ENCODE assay signal across 2 cellular contexts in genomic region chr10:103192451-103193106, GRCh38.
A peak's percentile ranks its signal among the peaks of the same experiment; 100 is the strongest.
TF ChIP-seq lines count a peak whose summit lies in the region.

No MANE protein-coding gene starts in this region.

TF ChIP-seq in A549, 52 proteins besides CTCF, POLR2A, EP300 and RAD21 (continued from another document):
- TF ChIP-seq, protein P1, sequence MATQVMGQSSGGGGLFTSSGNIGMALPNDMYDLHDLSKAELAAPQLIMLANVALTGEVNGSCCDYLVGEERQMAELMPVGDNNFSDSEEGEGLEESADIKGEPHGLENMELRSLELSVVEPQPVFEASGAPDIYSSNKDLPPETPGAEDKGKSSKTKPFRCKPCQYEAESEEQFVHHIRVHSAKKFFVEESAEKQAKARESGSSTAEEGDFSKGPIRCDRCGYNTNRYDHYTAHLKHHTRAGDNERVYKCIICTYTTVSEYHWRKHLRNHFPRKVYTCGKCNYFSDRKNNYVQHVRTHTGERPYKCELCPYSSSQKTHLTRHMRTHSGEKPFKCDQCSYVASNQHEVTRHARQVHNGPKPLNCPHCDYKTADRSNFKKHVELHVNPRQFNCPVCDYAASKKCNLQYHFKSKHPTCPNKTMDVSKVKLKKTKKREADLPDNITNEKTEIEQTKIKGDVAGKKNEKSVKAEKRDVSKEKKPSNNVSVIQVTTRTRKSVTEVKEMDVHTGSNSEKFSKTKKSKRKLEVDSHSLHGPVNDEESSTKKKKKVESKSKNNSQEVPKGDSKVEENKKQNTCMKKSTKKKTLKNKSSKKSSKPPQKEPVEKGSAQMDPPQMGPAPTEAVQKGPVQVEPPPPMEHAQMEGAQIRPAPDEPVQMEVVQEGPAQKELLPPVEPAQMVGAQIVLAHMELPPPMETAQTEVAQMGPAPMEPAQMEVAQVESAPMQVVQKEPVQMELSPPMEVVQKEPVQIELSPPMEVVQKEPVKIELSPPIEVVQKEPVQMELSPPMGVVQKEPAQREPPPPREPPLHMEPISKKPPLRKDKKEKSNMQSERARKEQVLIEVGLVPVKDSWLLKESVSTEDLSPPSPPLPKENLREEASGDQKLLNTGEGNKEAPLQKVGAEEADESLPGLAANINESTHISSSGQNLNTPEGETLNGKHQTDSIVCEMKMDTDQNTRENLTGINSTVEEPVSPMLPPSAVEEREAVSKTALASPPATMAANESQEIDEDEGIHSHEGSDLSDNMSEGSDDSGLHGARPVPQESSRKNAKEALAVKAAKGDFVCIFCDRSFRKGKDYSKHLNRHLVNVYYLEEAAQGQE (IDR thresholded peaks at IDR 0.05) = peak; percentile 36; the same call in 1 of the 2 replicates
- TF ChIP-seq ZSCAN20 (CRISPR knock-in tag; IDR thresholded peaks at IDR 0.05) (no peak), CHD2 (IDR thresholded peaks at IDR 0.05; ENCODE audit: low read length, partially characterized antibody) (peak; percentile 22), CEBPB (IDR thresholded peaks at IDR 0.05) (peak in 1 of 2 experiments; percentile 20; a peak in 1 of 4 replicates)

TF ChIP-seq in liver, 16 proteins besides CTCF, POLR2A, EP300 and RAD21 (continued from another document):
- TF ChIP-seq ZBTB33 (IDR thresholded peaks at IDR 0.05) (peak; percentile 21), YY1 (IDR thresholded peaks at IDR 0.05) (peak; percentile 82), RXRA (IDR thresholded peaks at IDR 0.05) (peak; percentile 69 to 81), SP1 (IDR thresholded peaks at IDR 0.05) (peak; percentile 42), NR2F2 (IDR thresholded peaks at IDR 0.05) (peak; percentile 70), EGR1 (IDR thresholded peaks at IDR 0.05; ENCODE audit: low read depth in 2 of 2) (peak in 1 of 2 donors; percentile 46), FOXA1 (IDR thresholded peaks at IDR 0.05) (no peak), GABPA (IDR thresholded peaks at IDR 0.05 in 1 of 2, conservative IDR thresholded peaks at IDR 0.05 in 1 of 2) (peak in 1 of 2 donors; percentile 66), HNF4G (IDR thresholded peaks at IDR 0.05) (no peak)
- TF ChIP-seq, protein P2, sequence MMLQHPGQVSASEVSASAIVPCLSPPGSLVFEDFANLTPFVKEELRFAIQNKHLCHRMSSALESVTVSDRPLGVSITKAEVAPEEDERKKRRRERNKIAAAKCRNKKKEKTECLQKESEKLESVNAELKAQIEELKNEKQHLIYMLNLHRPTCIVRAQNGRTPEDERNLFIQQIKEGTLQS (IDR thresholded peaks at IDR 0.05) = no peak
